1 cellular context compared by ENCODE assay signal in the genomic region with DNA sequence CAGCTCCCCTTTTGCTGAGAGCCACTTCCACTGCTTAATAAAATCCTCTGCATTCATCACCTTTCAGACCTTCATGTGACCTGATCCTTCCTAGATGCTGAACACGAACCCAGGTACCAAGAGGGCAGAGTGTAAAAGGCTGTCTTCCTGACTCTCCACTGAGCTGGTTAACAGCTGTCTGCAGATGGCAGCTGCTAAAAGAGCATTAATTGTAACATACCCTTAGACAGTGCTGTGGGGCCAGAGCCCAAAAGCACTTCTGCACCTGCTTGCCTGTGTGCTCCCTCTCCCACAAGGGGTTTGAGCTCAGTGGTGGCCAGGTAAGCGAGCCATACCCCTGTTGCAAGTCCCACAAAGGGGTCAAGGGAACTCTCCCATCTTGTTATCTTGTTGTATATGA.
TF ChIP-seq lines count a peak whose summit lies in the region.

No MANE protein-coding gene starts in this region.

TF ChIP-seq in WTC11, 78 proteins besides CTCF, POLR2A, EP300 and RAD21 (continued from another document):
- TF ChIP-seq AR (CRISPR knock-in tag; IDR thresholded peaks at IDR 0.05) (no peak), USF2 (CRISPR knock-in tag; IDR thresholded peaks at IDR 0.05) (no peak), ZNF138 (CRISPR knock-in tag; conservative IDR thresholded peaks at IDR 0.05) (no peak), TP53 (CRISPR knock-in tag; IDR thresholded peaks at IDR 0.05) (no peak), ZNF121 (CRISPR knock-in tag; IDR thresholded peaks at IDR 0.05) (no peak)
